In genomic region chr14:75822522-75823288, GRCh38 we compare ENCODE assay signal across 9 cellular contexts.
A peak's percentile ranks its signal among the peaks of the same experiment; 100 is the strongest.
DNase-seq lines count a peak whose midpoint lies in the region; ATAC-seq, FAIRE-seq and TF ChIP-seq lines count a peak whose summit lies in the region.
"Had no signal": no experiment of that assay in that cellular context is flagged by ENCODE, and none has a peak within 500 bp of the region (broad histone marks: within the 10 kb centered on the region; RNA-seq: fewer than 3 reads in every experiment).

No MANE protein-coding gene starts in this region.

- no peak for TF ChIP-seq CTCF in coronary artery (IDR thresholded peaks at IDR 0.05)
- TF ChIP-seq CTCF in left lung (IDR thresholded peaks at IDR 0.05): no peak

- no peaks in the 10 kb centered on the region for H3K9me3 ChIP-seq in left lung

- H3K9me3 Mint-ChIP-seq in T-helper 2 cell treated with Interferon-gamma antibody and Interleukin-4, amounts not matched to agents 5 μg/mL and 100 μg/mL, for 36 hours: no peaks in the 10 kb centered on the region

- H3K4me1 ChIP-seq in left lung: peaks cover 39 to 56% of the 10 kb centered on the region in 2 donors

- FAIRE-seq in urothelium cell line (lab: Jason Lieb, UNC): no peak

- H3K27ac ChIP-seq in coronary artery: peak overlapping the region; percentile 41 to 65
- peak overlapping the region; percentile 57 to 89 for H3K27ac ChIP-seq in left lung

- H3K27ac Mint-ChIP-seq in T-helper 2 cell treated with Interferon-gamma antibody and Interleukin-4, amounts not matched to agents 5 μg/mL and 100 μg/mL, for 36 hours: no peak overlapping the region

- peaks cover 0 to 4% of the 10 kb centered on the region in 2 donors for H3K36me3 ChIP-seq in left lung

- H3K27me3 Mint-ChIP-seq in T-helper 2 cell treated with Interferon-gamma antibody and Interleukin-4, amounts not matched to agents 5 μg/mL and 100 μg/mL, for 36 hours (ENCODE audit: low read depth): no peaks in the 10 kb centered on the region

- no peak overlapping the region for H3K4me3 ChIP-seq in coronary artery
- no peak overlapping the region for H3K4me3 ChIP-seq in left lung

- H3K27me3 ChIP-seq in left lung: no peaks in the 10 kb centered on the region

- ATAC-seq in left lung: peak; percentile 24

- H3K36me3 Mint-ChIP-seq in T-helper 2 cell treated with Interferon-gamma antibody and Interleukin-4, amounts not matched to agents 5 μg/mL and 100 μg/mL, for 36 hours (ENCODE audit: low read depth): peaks cover 1% of the 10 kb centered on the region

- H3K4me1 Mint-ChIP-seq in T-helper 2 cell treated with Interferon-gamma antibody and Interleukin-4, amounts not matched to agents 5 μg/mL and 100 μg/mL, for 36 hours (ENCODE audit: low read depth): peaks cover 6% of the 10 kb centered on the region

- intact Hi-C loops in left lung (cut with DNase I): no loop called here

- peak; percentile 88 for DNase-seq in DMS79 (lab: John Stamatoyannopoulos, UW)
- DNase-seq in DMS79 treated with DMSO at 0.1 percent for 48 hours (lab: John Stamatoyannopoulos, UW): no peak
- no peak for DNase-seq in coronary artery (ENCODE audit: low spot score)
- peak in 1 of 2 donors; percentile 34 for DNase-seq in left lung
- DNase-seq in urothelium cell line (ENCODE audit: low spot score): peak; percentile 54
- no peak for DNase-seq in HUDEP-2 (lab: John Stamatoyannopoulos, UW; ENCODE audit: unreplicated experiment in 76 of 76)
- no peak for DNase-seq in cortex of kidney (lab: John Stamatoyannopoulos, UW)
- DNase-seq in T-helper 2 cell treated with Interferon-gamma antibody and Interleukin-4, amounts not matched to agents 5 μg/mL and 100 μg/mL, for 36 hours (ENCODE audit: low spot score): no peak
- DNase-seq: 8988T had no signal

- H3K4me3 Mint-ChIP-seq in T-helper 2 cell treated with Interferon-gamma antibody and Interleukin-4, amounts not matched to agents 5 μg/mL and 100 μg/mL, for 36 hours: no peak overlapping the region

Comparison
In these comparisons a context has a peak if more than half of its experiments do, and no peak if none do; other contexts are left out.
1. DNase-seq: peak in DMS79 (single experiment) and urothelium cell line (single experiment); none in DMS79 treated with DMSO at 0.1 percent for 48 hours (single experiment), coronary artery (single experiment), HUDEP-2 (0 of 76), cortex of kidney (single experiment) and T-helper 2 cell treated with Interferon-gamma antibody and Interleukin-4, amounts not matched to agents 5 μg/mL and 100 μg/mL, for 36 hours (single experiment).